1 cellular context compared by ENCODE assay signal in the genomic region with DNA sequence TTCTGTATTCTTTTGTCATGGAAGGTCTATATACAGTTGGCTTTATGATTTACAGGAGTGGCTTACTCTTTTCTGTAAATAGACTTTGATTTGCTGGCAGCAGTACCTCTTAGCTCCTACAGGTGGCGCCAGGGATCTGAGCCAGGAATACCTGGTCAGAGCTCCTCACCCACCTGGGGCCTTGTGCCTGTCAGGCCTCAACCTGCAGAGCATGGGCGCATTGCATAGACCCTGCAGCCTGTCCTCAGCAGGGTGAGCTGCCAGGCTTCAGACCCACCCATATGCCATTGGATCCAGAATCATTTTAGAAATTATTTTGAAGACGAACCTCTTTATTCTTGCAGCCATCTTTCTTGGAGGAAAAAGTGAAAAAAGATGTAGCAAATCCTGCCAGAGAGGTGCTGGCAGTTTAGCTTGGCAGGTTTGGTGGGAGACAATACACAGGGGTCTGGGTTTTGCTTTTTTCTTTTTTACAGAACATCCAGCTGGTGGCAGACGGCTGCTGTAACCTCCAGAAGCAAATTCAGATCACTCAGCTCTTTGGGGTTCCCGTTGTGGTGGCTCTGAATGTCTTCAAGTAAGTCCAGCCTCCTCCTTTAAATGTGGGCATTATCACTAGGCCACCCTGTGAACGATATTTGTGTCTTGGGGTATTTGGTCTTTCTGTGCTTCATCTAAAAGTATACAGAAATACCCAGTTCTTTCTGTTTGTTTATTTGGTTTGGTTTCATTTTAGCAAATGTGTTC.
TF ChIP-seq lines count a peak whose summit lies in the region.

No MANE protein-coding gene starts in this region.

TF ChIP-seq in HepG2, 621 proteins besides CTCF, POLR2A, EP300 and RAD21 (continued from another document and continues in another):
- TF ChIP-seq, protein P1, sequence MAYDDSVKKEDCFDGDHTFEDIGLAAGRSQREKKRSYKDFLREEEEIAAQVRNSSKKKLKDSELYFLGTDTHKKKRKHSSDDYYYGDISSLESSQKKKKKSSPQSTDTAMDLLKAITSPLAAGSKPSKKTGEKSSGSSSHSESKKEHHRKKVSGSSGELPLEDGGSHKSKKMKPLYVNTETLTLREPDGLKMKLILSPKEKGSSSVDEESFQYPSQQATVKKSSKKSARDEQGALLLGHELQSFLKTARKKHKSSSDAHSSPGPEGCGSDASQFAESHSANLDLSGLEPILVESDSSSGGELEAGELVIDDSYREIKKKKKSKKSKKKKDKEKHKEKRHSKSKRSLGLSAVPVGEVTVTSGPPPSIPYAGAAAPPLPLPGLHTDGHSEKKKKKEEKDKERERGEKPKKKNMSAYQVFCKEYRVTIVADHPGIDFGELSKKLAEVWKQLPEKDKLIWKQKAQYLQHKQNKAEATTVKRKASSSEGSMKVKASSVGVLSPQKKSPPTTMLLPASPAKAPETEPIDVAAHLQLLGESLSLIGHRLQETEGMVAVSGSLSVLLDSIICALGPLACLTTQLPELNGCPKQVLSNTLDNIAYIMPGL (CRISPR knock-in tag; IDR thresholded peaks at IDR 0.05; ENCODE audit: borderline replicate concordance in 1 of 2, low read depth in 1 of 2), result peak; percentile 55 to 80
- TF ChIP-seq, protein P2, sequence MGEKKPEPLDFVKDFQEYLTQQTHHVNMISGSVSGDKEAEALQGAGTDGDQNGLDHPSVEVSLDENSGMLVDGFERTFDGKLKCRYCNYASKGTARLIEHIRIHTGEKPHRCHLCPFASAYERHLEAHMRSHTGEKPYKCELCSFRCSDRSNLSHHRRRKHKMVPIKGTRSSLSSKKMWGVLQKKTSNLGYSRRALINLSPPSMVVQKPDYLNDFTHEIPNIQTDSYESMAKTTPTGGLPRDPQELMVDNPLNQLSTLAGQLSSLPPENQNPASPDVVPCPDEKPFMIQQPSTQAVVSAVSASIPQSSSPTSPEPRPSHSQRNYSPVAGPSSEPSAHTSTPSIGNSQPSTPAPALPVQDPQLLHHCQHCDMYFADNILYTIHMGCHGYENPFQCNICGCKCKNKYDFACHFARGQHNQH (CRISPR knock-in tag; IDR thresholded peaks at IDR 0.05), result peak; percentile 63; the same call in 1 of the 2 replicates
- TF ChIP-seq KLF16 (CRISPR knock-in tag; IDR thresholded peaks at IDR 0.05) (peak in 1 of 2 experiments; percentile 22; a peak in 1 of 4 replicates), MAFG (CRISPR knock-in tag; IDR thresholded peaks at IDR 0.05) (no peak), ZFP82 (CRISPR knock-in tag; IDR thresholded peaks at IDR 0.05; ENCODE audit: borderline replicate concordance) (no peak), IKZF4 (CRISPR knock-in tag; IDR thresholded peaks at IDR 0.05; ENCODE audit: borderline replicate concordance, low read depth, not compliant biosample characterization) (no peak), ZNF124 (CRISPR knock-in tag; IDR thresholded peaks at IDR 0.05) (0 out of 2 replicates have a peak, but pooled peaks have one; percentile 57), GFI1 (CRISPR knock-in tag; IDR thresholded peaks at IDR 0.05; ENCODE audit: borderline replicate concordance) (peak; percentile 97), ZSCAN20 (CRISPR knock-in tag; IDR thresholded peaks at IDR 0.05; ENCODE audit: borderline replicate concordance) (no peak), NAIF1 (CRISPR knock-in tag; IDR thresholded peaks at IDR 0.05; ENCODE audit: borderline replicate concordance) (no peak), GABPA (IDR thresholded peaks at IDR 0.05; ENCODE audit: low read depth, low read length) (no peak), GABPA (CRISPR knock-in tag; IDR thresholded peaks at IDR 0.05; ENCODE audit: low read depth) (no peak), ZNF567 (CRISPR knock-in tag; IDR thresholded peaks at IDR 0.05; ENCODE audit: borderline replicate concordance) (no peak), NRL (CRISPR knock-in tag; IDR thresholded peaks at IDR 0.05; ENCODE audit: borderline replicate concordance) (no peak), ZNF274 (CRISPR knock-in tag; IDR thresholded peaks at IDR 0.05) (no peak), SMAD3 (CRISPR knock-in tag; IDR thresholded peaks at IDR 0.05) (peak; percentile 78), ZNF784 (CRISPR knock-in tag; IDR thresholded peaks at IDR 0.05; ENCODE audit: borderline replicate concordance) (no peak), ZNF235 (CRISPR knock-in tag; IDR thresholded peaks at IDR 0.05; ENCODE audit: borderline replicate concordance) (no peak), DMAP1 (CRISPR knock-in tag; IDR thresholded peaks at IDR 0.05) (no peak), ZNF557 (CRISPR knock-in tag; IDR thresholded peaks at IDR 0.05) (no peak), ZNF7 (CRISPR knock-in tag; IDR thresholded peaks at IDR 0.05) (no peak), FOSL1 (CRISPR knock-in tag; IDR thresholded peaks at IDR 0.05; ENCODE audit: borderline replicate concordance) (no peak), ZNF569 (CRISPR knock-in tag; IDR thresholded peaks at IDR 0.05; ENCODE audit: borderline replicate concordance) (no peak), ZNF263 (CRISPR knock-in tag; IDR thresholded peaks at IDR 0.05) (no peak), ARNT2 (CRISPR knock-in tag; IDR thresholded peaks at IDR 0.05; ENCODE audit: low read depth) (no peak), CCAR2 (optimal IDR thresholded peaks at IDR 0.05; ENCODE audit: low read depth, low read length) (no peak), ZNF691 (CRISPR knock-in tag; IDR thresholded peaks at IDR 0.05; ENCODE audit: borderline replicate concordance, low read depth) (no peak), ZNF577 (CRISPR knock-in tag; IDR thresholded peaks at IDR 0.05; ENCODE audit: borderline replicate concordance, low read depth) (no peak), DNMT1 (CRISPR knock-in tag; IDR thresholded peaks at IDR 0.05) (no peak), ZNF720 (CRISPR knock-in tag; IDR thresholded peaks at IDR 0.05) (no peak), MXI1 (IDR thresholded peaks at IDR 0.05; ENCODE audit: borderline replicate concordance, low read depth, low read length) (no peak), ZNF713 (CRISPR knock-in tag; IDR thresholded peaks at IDR 0.05) (no peak), ZNF138 (CRISPR knock-in tag; IDR thresholded peaks at IDR 0.05; ENCODE audit: low read depth) (no peak), NFATC3 (CRISPR knock-in tag; IDR thresholded peaks at IDR 0.05) (no peak), ZBTB21 (CRISPR knock-in tag; IDR thresholded peaks at IDR 0.05) (no peak), ZBTB1 (CRISPR knock-in tag; IDR thresholded peaks at IDR 0.05; ENCODE audit: borderline replicate concordance) (no peak), HBP1 (CRISPR knock-in tag; IDR thresholded peaks at IDR 0.05; ENCODE audit: low read depth) (no peak), RFX1 (IDR thresholded peaks at IDR 0.05) (no peak), TOE1 (CRISPR knock-in tag; IDR thresholded peaks at IDR 0.05) (no peak), PHB2 (IDR thresholded peaks at IDR 0.05; ENCODE audit: partially characterized antibody) (no peak), GZF1 (CRISPR knock-in tag; IDR thresholded peaks at IDR 0.05) (no peak), ZBTB37 (CRISPR knock-in tag; IDR thresholded peaks at IDR 0.05) (no peak), ZNF251 (CRISPR knock-in tag; IDR thresholded peaks at IDR 0.05) (no peak)
- TF ChIP-seq, protein P3, sequence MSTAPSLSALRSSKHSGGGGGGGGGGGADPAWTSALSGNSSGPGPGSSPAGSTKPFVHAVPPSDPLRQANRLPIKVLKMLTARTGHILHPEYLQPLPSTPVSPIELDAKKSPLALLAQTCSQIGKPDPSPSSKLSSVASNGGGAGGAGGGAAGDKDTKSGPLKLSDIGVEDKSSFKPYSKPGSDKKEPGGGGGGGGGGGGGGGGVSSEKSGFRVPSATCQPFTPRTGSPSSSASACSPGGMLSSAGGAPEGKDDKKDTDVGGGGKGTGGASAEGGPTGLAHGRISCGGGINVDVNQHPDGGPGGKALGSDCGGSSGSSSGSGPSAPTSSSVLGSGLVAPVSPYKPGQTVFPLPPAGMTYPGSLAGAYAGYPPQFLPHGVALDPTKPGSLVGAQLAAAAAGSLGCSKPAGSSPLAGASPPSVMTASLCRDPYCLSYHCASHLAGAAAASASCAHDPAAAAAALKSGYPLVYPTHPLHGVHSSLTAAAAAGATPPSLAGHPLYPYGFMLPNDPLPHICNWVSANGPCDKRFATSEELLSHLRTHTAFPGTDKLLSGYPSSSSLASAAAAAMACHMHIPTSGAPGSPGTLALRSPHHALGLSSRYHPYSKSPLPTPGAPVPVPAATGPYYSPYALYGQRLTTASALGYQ (CRISPR knock-in tag; IDR thresholded peaks at IDR 0.05), result no peak
- TF ChIP-seq, protein P4, sequence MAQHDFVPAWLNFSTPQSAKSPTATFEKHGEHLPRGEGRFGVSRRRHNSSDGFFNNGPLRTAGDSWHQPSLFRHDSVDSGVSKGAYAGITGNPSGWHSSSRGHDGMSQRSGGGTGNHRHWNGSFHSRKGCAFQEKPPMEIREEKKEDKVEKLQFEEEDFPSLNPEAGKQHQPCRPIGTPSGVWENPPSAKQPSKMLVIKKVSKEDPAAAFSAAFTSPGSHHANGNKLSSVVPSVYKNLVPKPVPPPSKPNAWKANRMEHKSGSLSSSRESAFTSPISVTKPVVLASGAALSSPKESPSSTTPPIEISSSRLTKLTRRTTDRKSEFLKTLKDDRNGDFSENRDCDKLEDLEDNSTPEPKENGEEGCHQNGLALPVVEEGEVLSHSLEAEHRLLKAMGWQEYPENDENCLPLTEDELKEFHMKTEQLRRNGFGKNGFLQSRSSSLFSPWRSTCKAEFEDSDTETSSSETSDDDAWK (CRISPR knock-in tag; IDR thresholded peaks at IDR 0.05), result no peak
- TF ChIP-seq, protein P5, sequence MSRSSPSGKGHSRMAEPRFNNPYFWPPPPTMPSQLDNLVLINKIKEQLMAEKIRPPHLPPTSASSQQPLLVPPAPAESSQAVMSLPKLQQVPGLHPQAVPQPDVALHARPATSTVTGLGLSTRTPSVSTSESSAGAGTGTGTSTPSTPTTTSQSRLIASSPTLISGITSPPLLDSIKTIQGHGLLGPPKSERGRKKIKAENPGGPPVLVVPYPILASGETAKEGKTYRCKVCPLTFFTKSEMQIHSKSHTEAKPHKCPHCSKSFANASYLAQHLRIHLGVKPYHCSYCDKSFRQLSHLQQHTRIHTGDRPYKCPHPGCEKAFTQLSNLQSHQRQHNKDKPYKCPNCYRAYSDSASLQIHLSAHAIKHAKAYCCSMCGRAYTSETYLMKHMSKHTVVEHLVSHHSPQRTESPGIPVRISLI (CRISPR knock-in tag; IDR thresholded peaks at IDR 0.05; ENCODE audit: borderline replicate concordance), result no peak
- TF ChIP-seq, protein P6, sequence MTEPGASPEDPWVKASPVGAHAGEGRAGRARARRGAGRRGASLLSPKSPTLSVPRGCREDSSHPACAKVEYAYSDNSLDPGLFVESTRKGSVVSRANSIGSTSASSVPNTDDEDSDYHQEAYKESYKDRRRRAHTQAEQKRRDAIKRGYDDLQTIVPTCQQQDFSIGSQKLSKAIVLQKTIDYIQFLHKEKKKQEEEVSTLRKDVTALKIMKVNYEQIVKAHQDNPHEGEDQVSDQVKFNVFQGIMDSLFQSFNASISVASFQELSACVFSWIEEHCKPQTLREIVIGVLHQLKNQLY (CRISPR knock-in tag; IDR thresholded peaks at IDR 0.05), result no peak
- TF ChIP-seq, protein P7, sequence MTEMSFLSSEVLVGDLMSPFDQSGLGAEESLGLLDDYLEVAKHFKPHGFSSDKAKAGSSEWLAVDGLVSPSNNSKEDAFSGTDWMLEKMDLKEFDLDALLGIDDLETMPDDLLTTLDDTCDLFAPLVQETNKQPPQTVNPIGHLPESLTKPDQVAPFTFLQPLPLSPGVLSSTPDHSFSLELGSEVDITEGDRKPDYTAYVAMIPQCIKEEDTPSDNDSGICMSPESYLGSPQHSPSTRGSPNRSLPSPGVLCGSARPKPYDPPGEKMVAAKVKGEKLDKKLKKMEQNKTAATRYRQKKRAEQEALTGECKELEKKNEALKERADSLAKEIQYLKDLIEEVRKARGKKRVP (CRISPR knock-in tag; IDR thresholded peaks at IDR 0.05), result no peak
- TF ChIP-seq, protein P8, sequence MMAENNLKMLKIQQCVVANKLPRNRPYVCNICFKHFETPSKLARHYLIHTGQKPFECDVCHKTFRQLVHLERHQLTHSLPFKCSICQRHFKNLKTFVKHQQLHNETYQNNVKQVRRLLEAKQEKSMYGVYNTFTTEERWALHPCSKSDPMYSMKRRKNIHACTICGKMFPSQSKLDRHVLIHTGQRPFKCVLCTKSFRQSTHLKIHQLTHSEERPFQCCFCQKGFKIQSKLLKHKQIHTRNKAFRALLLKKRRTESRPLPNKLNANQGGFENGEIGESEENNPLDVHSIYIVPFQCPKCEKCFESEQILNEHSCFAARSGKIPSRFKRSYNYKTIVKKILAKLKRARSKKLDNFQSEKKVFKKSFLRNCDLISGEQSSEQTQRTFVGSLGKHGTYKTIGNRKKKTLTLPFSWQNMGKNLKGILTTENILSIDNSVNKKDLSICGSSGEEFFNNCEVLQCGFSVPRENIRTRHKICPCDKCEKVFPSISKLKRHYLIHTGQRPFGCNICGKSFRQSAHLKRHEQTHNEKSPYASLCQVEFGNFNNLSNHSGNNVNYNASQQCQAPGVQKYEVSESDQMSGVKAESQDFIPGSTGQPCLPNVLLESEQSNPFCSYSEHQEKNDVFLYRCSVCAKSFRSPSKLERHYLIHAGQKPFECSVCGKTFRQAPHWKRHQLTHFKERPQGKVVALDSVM (CRISPR knock-in tag; IDR thresholded peaks at IDR 0.05), result no peak
